Comparison of ENCODE assay signal across 22 cellular contexts in genomic region chr21:31707499-31707898, GRCh38.
"Had no signal": no experiment of that assay in that cellular context is flagged by ENCODE, and none has a peak within 500 bp of the region (broad histone marks: within the 10 kb centered on the region; RNA-seq: fewer than 3 reads in every experiment).

No MANE protein-coding gene starts in this region.

- H3K9me3 ChIP-seq: gastrocnemius medialis, lower lobe of right lung, neutrophil, psoas muscle, spleen, stomach, thyroid gland had no signal

- H3K4me3 ChIP-seq: dorsolateral prefrontal cortex, gastrocnemius medialis, lower lobe of right lung, psoas muscle, skin epidermis, spleen, stomach, thyroid gland had no signal

- ATAC-seq: esophagus mucosa, gastrocnemius medialis, left ventricle myocardium superior, lower lobe of right lung, natural killer cell, psoas muscle, right cardiac atrium had no signal

- H3K36me3 ChIP-seq: neutrophil, thyroid gland had no signal

- H3K27me3 ChIP-seq: dorsolateral prefrontal cortex, gastrocnemius medialis, neutrophil, spleen, stomach, thyroid gland had no signal

- FAIRE-seq: colon, keratinocyte had no signal

- H3K27ac ChIP-seq: dorsolateral prefrontal cortex, epithelial cell of prostate, gastrocnemius medialis, lower lobe of right lung, neutrophil, psoas muscle, skin epidermis, spleen, stomach, thyroid gland had no signal

- DNase-seq: dorsolateral prefrontal cortex; effector CD4-positive, alpha-beta T cell; foreskin fibroblast; gastrocnemius medialis; head of caudate nucleus; left ventricle myocardium superior; lower lobe of right lung; natural killer cell; posterior cingulate gyrus; psoas muscle; right cardiac atrium; spleen; stimulated activated CD8-positive, alpha-beta memory T cell treated with anti-CD3 and anti-CD28 coated beads, Interleukin-4, amount 100 ng/mL, for 48 hours; stimulated activated naive CD4-positive, alpha-beta T cell treated with Interleukin-2 at 50 U/mL for 16 hours; stomach; thyroid gland had no signal
